ENCODE assay signal across 9 cellular contexts in the genomic region with DNA sequence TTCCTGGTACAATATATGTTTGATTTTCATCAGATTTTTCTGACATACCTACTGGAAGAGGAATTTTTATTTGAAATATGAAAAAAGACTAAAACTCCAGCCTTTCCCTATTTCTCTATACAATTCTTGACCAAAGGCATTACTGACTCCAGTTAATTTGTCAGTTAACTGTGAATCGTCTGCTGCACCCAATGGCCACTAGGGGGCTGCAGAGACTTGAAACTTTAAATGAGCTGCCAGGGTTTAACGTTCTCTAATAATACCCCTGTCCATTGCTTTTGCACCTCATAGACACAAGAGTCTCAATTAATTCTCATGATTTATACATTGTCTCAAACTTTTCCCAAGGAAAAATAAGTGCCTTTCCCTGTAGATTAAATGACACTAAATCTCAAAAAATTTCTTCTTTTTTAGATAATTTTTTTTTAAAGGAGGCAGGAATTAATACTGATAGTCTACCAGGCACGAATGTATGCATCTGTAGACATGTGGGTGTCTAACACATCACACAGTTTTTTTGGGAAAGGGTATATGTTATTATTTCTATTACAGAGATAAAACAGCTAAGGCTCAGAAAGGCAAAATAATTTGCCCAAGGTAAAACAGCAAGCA. TPM values are rescaled to one million over a fixed set of nuclear protein-coding genes. Genes with fewer than 3 reads are reported as not detected.
A peak's percentile ranks its signal among the peaks of the same experiment; 100 is the strongest.
DNase-seq lines count a peak whose midpoint lies in the region; ATAC-seq, FAIRE-seq and TF ChIP-seq lines count a peak whose summit lies in the region.
"Had no signal": no experiment of that assay in that cellular context is flagged by ENCODE, and none has a peak within 500 bp of the region (broad histone marks: within the 10 kb centered on the region; RNA-seq: fewer than 3 reads in every experiment).

No MANE protein-coding gene starts in this region.

- no peak for FAIRE-seq in GM12878 (lab: Jason Lieb, UNC)

- intact Hi-C loops in GM12878 (cut with micrococcal nuclease; ENCODE audit: unreplicated experiment), result loop anchor here (1.0 to 5.0 kb wide), 4 partner anchors 103 to 966 kb away; no protein-coding TSS in a partner anchor

- no peaks in the 10 kb centered on the region for H3K9me3 ChIP-seq in GM12878 (replicated peaks; ENCODE audit: control insufficient read depth, insufficient read depth, low read length)

- RAD21 ChIA-PET in GM12878 (lab: Charles Lee; ENCODE audit: unreplicated experiment), result interaction anchor here (1.5 to 4.7 kb wide), 4 partner anchors 15 to 192 kb away, joined by 4 to 26 read pairs (median 6); no protein-coding TSS in a partner anchor

- H3K4me3 ChIP-seq in GM12875 (ENCODE audit: low read depth, low read length) (no peak overlapping the region), GM12878 (no peak overlapping the region)

- POLR2A ChIA-PET in GM12878 (lab: Charles Lee), result no interaction called here

- H3K4me1 Mint-ChIP-seq in immature natural killer cell, result peaks cover 10 to 15% of the 10 kb centered on the region in 2 donors

- TF ChIP-seq POLR2A in GM12878 (IDR thresholded peaks at IDR 0.05; ENCODE audit: low read depth, low read length), result no peak

- no peak overlapping the region for H3K4me2 ChIP-seq in GM12878 (ENCODE audit: control insufficient read depth, insufficient read depth)

- in situ Hi-C loops in GM12878 (cut with MboI), result no loop called here

- peak; percentile 83 for ATAC-seq in GM12878
- no peak for ATAC-seq in HG02642 (IDR thresholded peaks at IDR 0.05; ENCODE audit: poor library complexity, unreplicated experiment)

- no TSS peak for BruUV-seq in GM12878 (replicated peaks; lab: Mats Ljungman, UMichigan)

- peaks cover 0 to 11% (median 0%) of the 10 kb centered on the region in 6 donors for H3K9me3 Mint-ChIP-seq in immature natural killer cell

- DNase-seq in AG08395 (ENCODE audit: low spot score) (peak; percentile 68), NCI-H1092 (lab: John Stamatoyannopoulos, UW) (peak; percentile 37), SKM-1 (lab: John Stamatoyannopoulos, UW; ENCODE audit: unreplicated experiment) (peak; percentile 10), GM12878 (ENCODE audit: low read depth, low spot score) (no peak), immature natural killer cell (peak in 2 of 3 donors; percentile 12 to 17)
- peak; percentile 33 for DNase-seq in stimulated activated CD4-positive, alpha-beta T cell treated with anti-CD3 and anti-CD28 coated beads, Interleukin-1b, Interleukin-23, amount 100 ng/mL, for 48 hours

- peaks cover 16 to 40% (median 17%) of the 10 kb centered on the region in 3 donors for H3K27me3 Mint-ChIP-seq in immature natural killer cell (ENCODE audit: low read depth in 3 of 3)

- 0% methylated on average over 3 of the region's 3 CpGs for WGBS in GM12878 (ENCODE audit: insufficient coverage, insufficient replicate concordance, low lambda C conversion rate, missing lambda C conversion rate)

- no peak overlapping the region for H3K27ac ChIP-seq in GM12878 (ENCODE audit: control insufficient read depth, insufficient read depth)

- H3K27ac Mint-ChIP-seq in immature natural killer cell, result no peak overlapping the region

- H3K9ac ChIP-seq in GM12878 (ENCODE audit: control insufficient read depth, insufficient read depth, low read length), result no peak overlapping the region

- H3K36me3 Mint-ChIP-seq in immature natural killer cell, result peaks cover 0 to 4% (median 3%) of the 10 kb centered on the region in 3 donors

- TF ChIP-seq EP300 in GM12878 (IDR thresholded peaks at IDR 0.05; ENCODE audit: borderline replicate concordance in 1 of 2, control insufficient read depth in 1 of 2, low read depth in 2 of 2, low read length in 2 of 2), result no peak

- TF ChIP-seq RAD21 in GM12878 (IDR thresholded peaks at IDR 0.05; ENCODE audit: insufficient read depth, low read depth, low read length), result peak; percentile 80

- SMC1A ChIA-PET in GM12878 (lab: Charles Lee; ENCODE audit: uncharacterized antibody, unreplicated experiment), result interaction anchor here (0.8 to 3.3 kb wide), 8 partner anchors 8 to 191 kb away, joined by 3 to 24 read pairs (median 4); no protein-coding TSS in a partner anchor

- no peaks in the 10 kb centered on the region for H3K79me2 ChIP-seq in GM12878 (ENCODE audit: control insufficient read depth, insufficient read depth, low read length)

- peak overlapping the region in 3 of 5 donors; percentile 8 to 25 (median 20) for H3K4me3 Mint-ChIP-seq in immature natural killer cell

- H3K36me3 ChIP-seq in GM12878 (ENCODE audit: control insufficient read depth in 2 of 2, insufficient read depth in 2 of 2, low read length in 1 of 2), result no peaks in the 10 kb centered on the region

- peak; percentile 84; the same call in 1 of the 2 replicates for TF ChIP-seq CTCF in GM12875 (IDR thresholded peaks at IDR 0.05; ENCODE audit: borderline replicate concordance, insufficient read depth, low read depth, low read length)
- TF ChIP-seq CTCF in GM12878 (IDR thresholded peaks at IDR 0.05 in 2 of 3, conservative IDR thresholded peaks at IDR 0.05 in 1 of 3; ENCODE audit: control insufficient read depth in 2 of 3, extremely low read depth in 1 of 3, insufficient read depth in 1 of 3, low read depth in 3 of 3, low read length in 3 of 3), result peak; percentile 84 to 90 (median 86)

- CTCF ChIA-PET in GM12878 (lab: Yijun Ruan, JAX), result interaction anchor here (0.5 to 3.1 kb wide), 22 partner anchors 9 to 788 kb away, joined by 3 to 58 read pairs (median 4); no protein-coding TSS in a partner anchor

- H3K27me3 ChIP-seq in GM12878 (replicated peaks in 1 of 2; ENCODE audit: control insufficient read depth in 2 of 2, insufficient read depth in 2 of 2, low read length in 1 of 2), result peaks cover 6 to 13% of the 10 kb centered on the region in 2 experiments

- no peak overlapping the region for H2AFZ ChIP-seq in GM12878 (ENCODE audit: control insufficient read depth, low read depth, low read length)

- H4K20me1 ChIP-seq in GM12878 (ENCODE audit: control insufficient read depth, insufficient read depth), result no peaks in the 10 kb centered on the region

- no peaks in the 10 kb centered on the region for H3K4me1 ChIP-seq in GM12878 (ENCODE audit: control insufficient read depth, insufficient read depth, low read length)

TF ChIP-seq in GM12878, 131 proteins besides CTCF, POLR2A, EP300 and RAD21:
- TF ChIP-seq SREBF2 (IDR thresholded peaks at IDR 0.05; ENCODE audit: low read length), result no peak
- TF ChIP-seq SMC3 (IDR thresholded peaks at IDR 0.05; ENCODE audit: borderline replicate concordance, low read length), result peak; percentile 93
- TF ChIP-seq POLR2AphosphoS5 (IDR thresholded peaks at IDR 0.05; ENCODE audit: low read length), result no peak

RNA-seq across cellular contexts. Expression of a gene that starts 1.8 kb away (rescaled TPM):
- 0.06 TPM in 1 of 2 replicates, not detected in the other for total RNA-seq in GM12878 (2013; cell fraction: nucleolus; rRNA removed)
- total RNA-seq in GM12878 (2014; rRNA removed) (not detected in 2 replicates), GM12878 (2014; rRNA removed; fragmentation: Illumina TruSeq; extraction: Trizol) (not detected in 2 replicates), GM12878 (2021) (not detected in 2 replicates)
- not detected for polyA plus RNA-seq in GM12878 (2011; ENCODE audit: low read depth)
- polyA plus RNA-seq in GM12878 (2011; rRNA removed) (not detected in 2 replicates), GM12878 (2014; fragmentation: Illumina TruSeq; extraction: Trizol) (not detected in 2 replicates), GM12878 (2014; fragmentation: Nextera tagmentation; extraction: Ambion mirVana) (under 1 TPM in 1 of 2 experiments, not detected in 1; 0.11 TPM), GM12878 (2014; rRNA removed) (not detected in 2 replicates), GM12878 (2016; fragmentation: Nextera tagmentation; extraction: Ambion mirVana) (not detected), immature natural killer cell (not detected)
- polyA plus RNA-seq in GM12878 (2011; cell fraction: cytosol; rRNA removed), result 0.02 TPM in 1 of 2 replicates, not detected in the other
- polyA plus RNA-seq in GM12878 (2011; cell fraction: nucleus; rRNA removed), result 0.01 TPM in 1 of 2 replicates, not detected in the other
- polyA plus RNA-seq in GM12878 (2012), result not detected in 2 replicates
- not detected in 2 replicates for polyA minus RNA-seq in GM12878 (2011; rRNA and poly(A)+ RNA removed)
- polyA minus RNA-seq in GM12878 (2011; cell fraction: cytosol; rRNA and poly(A)+ RNA removed), result not detected in 2 replicates
- not detected in 2 replicates for polyA minus RNA-seq in GM12878 (2011; cell fraction: nucleus; rRNA and poly(A)+ RNA removed)
- total RNA-seq: mononuclear cell had no signal
